In genomic region chr19:58277748-58278147, GRCh38 we compare ENCODE assay signal across 8 cellular contexts. TPM values are rescaled to one million over a fixed set of nuclear protein-coding genes. Genes with fewer than 3 reads are reported as not detected.
DNase-seq lines count a peak whose midpoint lies in the region; ATAC-seq lines count a peak whose summit lies in the region.

No MANE protein-coding gene starts in this region.

- peaks cover 46% of the 10 kb centered on the region for H3K9me3 Mint-ChIP-seq in activated T-helper 2 cell treated with anti-CD3 and anti-CD28 coated beads, Interferon-gamma antibody, Interleukin-2, Interleukin-4, amounts not matched to agents 10 μg/mL and 5 μg/mL and 100 μg/mL, durations not matched to agents 14 hours and 24 hours and 36 hours
- peaks cover 10% of the 10 kb centered on the region for H3K9me3 Mint-ChIP-seq in stimulated activated effector memory CD8-positive, alpha-beta T cell treated with anti-CD3 and anti-CD28 coated beads, Interleukin-12 subunit alpha, Interleukin-12 subunit beta, amount 100 ng/mL, for 72 hours

- DNase-seq in DMS53 (lab: John Stamatoyannopoulos, UW) (peak; percentile 16), DMS53 treated with DMSO at 0.1 percent for 48 hours (lab: John Stamatoyannopoulos, UW; ENCODE audit: unreplicated experiment) (no peak), pons (ENCODE audit: low spot score) (no peak), DMS114 treated with DMSO at 0.1 percent for 48 hours (lab: John Stamatoyannopoulos, UW; ENCODE audit: unreplicated experiment) (no peak)
- DNase-seq in activated T-helper 2 cell treated with anti-CD3 and anti-CD28 coated beads, Interferon-gamma antibody, Interleukin-2, Interleukin-4, amounts not matched to agents 10 μg/mL and 5 μg/mL and 100 μg/mL, durations not matched to agents 14 hours and 24 hours and 36 hours (ENCODE audit: low spot score), result no peak
- DNase-seq in stimulated activated effector memory CD8-positive, alpha-beta T cell treated with anti-CD3 and anti-CD28 coated beads, Interleukin-12 subunit alpha, Interleukin-12 subunit beta, amount 100 ng/mL, for 72 hours (ENCODE audit: low spot score in 2 of 2), result no peak

- H3K27me3 Mint-ChIP-seq in activated T-helper 2 cell treated with anti-CD3 and anti-CD28 coated beads, Interferon-gamma antibody, Interleukin-2, Interleukin-4, amounts not matched to agents 10 μg/mL and 5 μg/mL and 100 μg/mL, durations not matched to agents 14 hours and 24 hours and 36 hours (ENCODE audit: low read depth), result no peaks in the 10 kb centered on the region

- intact Hi-C loops in activated T-helper 2 cell treated with anti-CD3 and anti-CD28 coated beads, Interferon-gamma antibody, Interleukin-2, Interleukin-4, amounts not matched to agents 10 μg/mL and 5 μg/mL and 100 μg/mL, durations not matched to agents 14 hours and 24 hours and 36 hours (cut with micrococcal nuclease), result loop anchor here (1.0 to 5.0 kb wide), 7 partner anchors 28 to 173 kb away; partner anchors contain the start of genes ERVK3-1, ZNF274, ZNF324B and ZNF544

- peak overlapping the region; percentile 94 for H3K27ac Mint-ChIP-seq in activated T-helper 2 cell treated with anti-CD3 and anti-CD28 coated beads, Interferon-gamma antibody, Interleukin-2, Interleukin-4, amounts not matched to agents 10 μg/mL and 5 μg/mL and 100 μg/mL, durations not matched to agents 14 hours and 24 hours and 36 hours
- peak overlapping the region; percentile 94 for H3K27ac Mint-ChIP-seq in stimulated activated effector memory CD8-positive, alpha-beta T cell treated with anti-CD3 and anti-CD28 coated beads, Interleukin-12 subunit alpha, Interleukin-12 subunit beta, amount 100 ng/mL, for 72 hours

- H3K36me3 Mint-ChIP-seq in activated T-helper 2 cell treated with anti-CD3 and anti-CD28 coated beads, Interferon-gamma antibody, Interleukin-2, Interleukin-4, amounts not matched to agents 10 μg/mL and 5 μg/mL and 100 μg/mL, durations not matched to agents 14 hours and 24 hours and 36 hours (ENCODE audit: low read depth), result peaks cover 86% of the 10 kb centered on the region
- peaks cover 71% of the 10 kb centered on the region for H3K36me3 Mint-ChIP-seq in stimulated activated effector memory CD8-positive, alpha-beta T cell treated with anti-CD3 and anti-CD28 coated beads, Interleukin-12 subunit alpha, Interleukin-12 subunit beta, amount 100 ng/mL, for 72 hours

- peak overlapping the region; percentile 68 for H3K4me3 ChIP-seq in iPS-11a (ENCODE audit: low read depth, low read length)

- no peak for ATAC-seq in stimulated activated effector memory CD8-positive, alpha-beta T cell treated with anti-CD3 and anti-CD28 coated beads, Interleukin-12 subunit alpha, Interleukin-12 subunit beta, amount 100 ng/mL, for 72 hours
- no peak for ATAC-seq in HG03354 (IDR thresholded peaks at IDR 0.05; ENCODE audit: poor library complexity, severe bottlenecking, unreplicated experiment)

- peaks cover 21% of the 10 kb centered on the region for H3K4me1 Mint-ChIP-seq in activated T-helper 2 cell treated with anti-CD3 and anti-CD28 coated beads, Interferon-gamma antibody, Interleukin-2, Interleukin-4, amounts not matched to agents 10 μg/mL and 5 μg/mL and 100 μg/mL, durations not matched to agents 14 hours and 24 hours and 36 hours (ENCODE audit: low read depth)
- H3K4me1 Mint-ChIP-seq in stimulated activated effector memory CD8-positive, alpha-beta T cell treated with anti-CD3 and anti-CD28 coated beads, Interleukin-12 subunit alpha, Interleukin-12 subunit beta, amount 100 ng/mL, for 72 hours, result peaks cover 34% of the 10 kb centered on the region

- peak overlapping the region; percentile 94 for H3K4me3 Mint-ChIP-seq in activated T-helper 2 cell treated with anti-CD3 and anti-CD28 coated beads, Interferon-gamma antibody, Interleukin-2, Interleukin-4, amounts not matched to agents 10 μg/mL and 5 μg/mL and 100 μg/mL, durations not matched to agents 14 hours and 24 hours and 36 hours (ENCODE audit: low read depth)
- H3K4me3 Mint-ChIP-seq in stimulated activated effector memory CD8-positive, alpha-beta T cell treated with anti-CD3 and anti-CD28 coated beads, Interleukin-12 subunit alpha, Interleukin-12 subunit beta, amount 100 ng/mL, for 72 hours, result peak overlapping the region; percentile 91

RNA-seq across cellular contexts. Expression of gene ZNF8, which starts 1.0 kb away (rescaled TPM):
- total RNA-seq in activated T-helper 2 cell treated with anti-CD3 and anti-CD28 coated beads, Interferon-gamma antibody, Interleukin-2, Interleukin-4, amounts not matched to agents 10 μg/mL and 5 μg/mL and 100 μg/mL, durations not matched to agents 14 hours and 24 hours and 36 hours, result 4.7 and 5.3 TPM in 2 replicates

RNA-seq across cellular contexts. Expression of gene ERVK3-1, which starts 27.4 kb away (rescaled TPM):
- 64.2 and 65.0 TPM in 2 replicates for total RNA-seq in activated T-helper 2 cell treated with anti-CD3 and anti-CD28 coated beads, Interferon-gamma antibody, Interleukin-2, Interleukin-4, amounts not matched to agents 10 μg/mL and 5 μg/mL and 100 μg/mL, durations not matched to agents 14 hours and 24 hours and 36 hours

RNA-seq across cellular contexts. Expression of gene ZNF544, which starts 49.0 kb away (rescaled TPM):
- total RNA-seq in activated T-helper 2 cell treated with anti-CD3 and anti-CD28 coated beads, Interferon-gamma antibody, Interleukin-2, Interleukin-4, amounts not matched to agents 10 μg/mL and 5 μg/mL and 100 μg/mL, durations not matched to agents 14 hours and 24 hours and 36 hours, result 42.0 and 49.1 TPM in 2 replicates

RNA-seq across cellular contexts. Expression of gene ZSCAN22, which starts 49.0 kb away (rescaled TPM):
- 4.6 and 4.9 TPM in 2 replicates for total RNA-seq in activated T-helper 2 cell treated with anti-CD3 and anti-CD28 coated beads, Interferon-gamma antibody, Interleukin-2, Interleukin-4, amounts not matched to agents 10 μg/mL and 5 μg/mL and 100 μg/mL, durations not matched to agents 14 hours and 24 hours and 36 hours
